In the genomic region with DNA sequence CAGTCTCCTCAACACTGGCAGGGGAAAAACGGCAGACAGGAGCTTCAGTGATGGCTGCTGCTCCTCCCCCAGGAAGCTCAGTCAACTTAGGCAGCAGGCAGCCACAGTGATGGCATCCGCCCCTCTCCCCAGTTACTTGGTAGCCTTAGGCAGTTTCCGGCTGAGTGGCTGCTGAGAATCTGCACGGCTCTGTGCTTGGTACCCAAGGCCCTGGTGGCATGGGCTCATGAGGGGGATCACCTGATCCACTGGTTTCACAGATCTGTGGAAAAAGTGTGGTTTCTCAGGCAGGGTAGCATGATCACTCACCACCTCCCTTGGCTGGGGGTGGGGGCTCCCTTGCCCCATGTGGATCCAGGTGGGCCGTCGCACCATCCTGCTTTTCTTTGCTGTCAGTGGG, we compare ENCODE assay signal across 18 cellular contexts.
"Had no signal": no experiment of that assay in that cellular context is flagged by ENCODE, and none has a peak within 500 bp of the region (broad histone marks: within the 10 kb centered on the region; RNA-seq: fewer than 3 reads in every experiment).

No MANE protein-coding gene starts in this region.

- H3K4me1 ChIP-seq: heart left ventricle, left ventricle myocardium inferior, lower lobe of right lung, right atrium auricular region had no signal

- H3K4me3 Mint-ChIP-seq: natural killer cell treated with Interleukin-12 subunit alpha and Interleukin-12 subunit beta and Interleukin-15 and Interleukin-18, amount 100 ng/mL, for 72 hours had no signal

- H3K36me3 ChIP-seq: heart left ventricle, left ventricle myocardium inferior, lower lobe of right lung, neutrophil, right atrium auricular region, tibial nerve had no signal

- H3K9me3 ChIP-seq: neutrophil had no signal

- H3K27ac Mint-ChIP-seq: natural killer cell treated with Interleukin-12 subunit alpha and Interleukin-12 subunit beta and Interleukin-15 and Interleukin-18, amount 100 ng/mL, for 72 hours had no signal

- DNase-seq: caudate nucleus; effector CD8-positive, alpha-beta T cell; hippocampal formation; kidney glomerular epithelial cell; left ventricle myocardium inferior; lower lobe of right lung; mesenchymal stem cell; midbrain; stimulated activated CD4-positive, alpha-beta T cell treated with anti-CD3 and anti-CD28 coated beads, Interleukin-2, amount 100 ng/mL, for 48 hours; stimulated activated naive CD8-positive, alpha-beta T cell treated with anti-CD3 and anti-CD28 coated beads, Interleukin-15, Interleukin-2, amounts not matched to agents 100 U/mL and 50 U/mL, for 24 hours had no signal

- ATAC-seq: esophagus mucosa; heart left ventricle; lower lobe of right lung; natural killer cell treated with Interleukin-12 subunit alpha and Interleukin-12 subunit beta and Interleukin-15 and Interleukin-18, amount 100 ng/mL, for 72 hours; stimulated activated naive CD8-positive, alpha-beta T cell treated with anti-CD3 and anti-CD28 coated beads, Interleukin-15, Interleukin-2, amounts not matched to agents 100 U/mL and 50 U/mL, for 24 hours had no signal

- H3K27ac ChIP-seq: coronary artery, heart left ventricle, left ventricle myocardium inferior, lower lobe of right lung, neutrophil, right atrium auricular region, tibial nerve had no signal

- H3K36me3 Mint-ChIP-seq: natural killer cell treated with Interleukin-12 subunit alpha and Interleukin-12 subunit beta and Interleukin-15 and Interleukin-18, amount 100 ng/mL, for 72 hours had no signal

- H3K4me2 ChIP-seq: smooth muscle cell had no signal

- H3K4me3 ChIP-seq: coronary artery, heart left ventricle, left ventricle myocardium inferior, lower lobe of right lung, right atrium auricular region, smooth muscle cell, tibial nerve had no signal

- H3K27me3 ChIP-seq: heart left ventricle, neutrophil, right atrium auricular region, tibial nerve had no signal

- H3K27me3 Mint-ChIP-seq: natural killer cell treated with Interleukin-12 subunit alpha and Interleukin-12 subunit beta and Interleukin-15 and Interleukin-18, amount 100 ng/mL, for 72 hours had no signal
